In genomic region chr2:232870766-232871371, GRCh38 we compare ENCODE assay signal across 1 cellular context.
TF ChIP-seq lines count a peak whose summit lies in the region.

No MANE protein-coding gene starts in this region.

TF ChIP-seq in HepG2, 621 proteins besides CTCF, POLR2A, EP300 and RAD21 (continued from another document):
- TF ChIP-seq, protein P1, sequence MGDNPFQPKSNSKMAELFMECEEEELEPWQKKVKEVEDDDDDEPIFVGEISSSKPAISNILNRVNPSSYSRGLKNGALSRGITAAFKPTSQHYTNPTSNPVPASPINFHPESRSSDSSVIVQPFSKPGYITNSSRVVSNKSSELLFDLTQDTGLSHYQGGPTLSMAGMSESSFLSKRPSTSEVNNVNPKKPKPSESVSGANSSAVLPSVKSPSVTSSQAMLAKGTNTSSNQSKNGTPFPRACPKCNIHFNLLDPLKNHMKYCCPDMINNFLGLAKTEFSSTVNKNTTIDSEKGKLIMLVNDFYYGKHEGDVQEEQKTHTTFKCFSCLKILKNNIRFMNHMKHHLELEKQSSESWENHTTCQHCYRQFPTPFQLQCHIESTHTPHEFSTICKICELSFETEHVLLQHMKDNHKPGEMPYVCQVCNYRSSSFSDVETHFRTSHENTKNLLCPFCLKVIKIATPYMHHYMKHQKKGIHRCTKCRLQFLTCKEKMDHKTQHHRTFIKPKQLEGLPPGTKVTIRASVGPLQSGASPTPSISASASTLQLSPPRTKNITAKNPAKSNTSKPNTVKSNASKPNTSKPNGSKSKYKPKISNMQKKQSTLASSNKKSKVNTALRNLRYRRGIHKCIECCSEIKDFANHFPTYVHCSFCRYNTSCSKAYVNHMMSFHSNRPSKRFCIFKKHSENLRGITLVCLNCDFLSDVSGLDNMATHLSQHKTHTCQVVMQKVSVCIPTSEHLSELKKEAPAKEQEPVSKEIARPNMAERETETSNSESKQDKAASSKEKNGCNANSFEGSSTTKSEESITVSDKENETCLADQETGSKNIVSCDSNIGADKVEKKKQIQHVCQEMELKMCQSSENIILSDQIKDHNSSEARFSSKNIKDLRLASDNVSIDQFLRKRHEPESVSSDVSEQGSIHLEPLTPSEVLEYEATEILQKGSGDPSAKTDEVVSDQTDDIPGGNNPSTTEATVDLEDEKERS (CRISPR knock-in tag; IDR thresholded peaks at IDR 0.05): no peak
- 0 out of 2 replicates have a peak, but pooled peaks have one; percentile 6 for TF ChIP-seq ZSCAN21 (CRISPR knock-in tag; IDR thresholded peaks at IDR 0.05; ENCODE audit: borderline replicate concordance)
- TF ChIP-seq BHLHE40 (IDR thresholded peaks at IDR 0.05; ENCODE audit: low read length): no peak
- no peak for TF ChIP-seq ZNF614 (CRISPR knock-in tag; IDR thresholded peaks at IDR 0.05; ENCODE audit: borderline replicate concordance)
- no peak for TF ChIP-seq AGO1 (IDR thresholded peaks at IDR 0.05; ENCODE audit: low read depth, low read length, poor library complexity, severe bottlenecking)
- peak; percentile 32; the same call in 1 of the 2 replicates for TF ChIP-seq ZFY (CRISPR knock-in tag; IDR thresholded peaks at IDR 0.05)
- no peak for TF ChIP-seq TARDBP (CRISPR knock-in tag; IDR thresholded peaks at IDR 0.05)
- peak; percentile 36; the same call in 1 of the 2 replicates for TF ChIP-seq ZNF263 (CRISPR knock-in tag; IDR thresholded peaks at IDR 0.05)
- 0 out of 2 replicates have a peak, but pooled peaks have one; percentile 6 for TF ChIP-seq PHF21A (CRISPR knock-in tag; IDR thresholded peaks at IDR 0.05)
- TF ChIP-seq NFKBIZ (CRISPR knock-in tag; IDR thresholded peaks at IDR 0.05): no peak
- TF ChIP-seq ZBTB33 (CRISPR knock-in tag; IDR thresholded peaks at IDR 0.05): peak; percentile 70
- TF ChIP-seq ZNF264 (CRISPR knock-in tag; IDR thresholded peaks at IDR 0.05): peak; percentile 39; the same call in 1 of the 2 replicates
- peak; percentile 48; the same call in 1 of the 2 replicates for TF ChIP-seq ZFP37 (CRISPR knock-in tag; IDR thresholded peaks at IDR 0.05; ENCODE audit: borderline replicate concordance)
- TF ChIP-seq DRAP1 (CRISPR knock-in tag; IDR thresholded peaks at IDR 0.05): peak; percentile 9; the same call in 1 of the 2 replicates
- TF ChIP-seq YEATS4 (CRISPR knock-in tag; IDR thresholded peaks at IDR 0.05; ENCODE audit: borderline replicate concordance): peak; percentile 64; the same call in 1 of the 2 replicates
- no peak for TF ChIP-seq REXO4 (CRISPR knock-in tag; IDR thresholded peaks at IDR 0.05; ENCODE audit: borderline replicate concordance)
- no peak for TF ChIP-seq ERF (CRISPR knock-in tag; IDR thresholded peaks at IDR 0.05)
- 0 out of 2 replicates have a peak, but pooled peaks have one; percentile 27 for TF ChIP-seq CC2D1A (CRISPR knock-in tag; IDR thresholded peaks at IDR 0.05)
- TF ChIP-seq TCF12 (IDR thresholded peaks at IDR 0.05): no peak
- 0 out of 2 replicates have a peak, but pooled peaks have one; percentile 35 for TF ChIP-seq TCF12 (CRISPR knock-in tag; IDR thresholded peaks at IDR 0.05)
